In the genomic region with DNA sequence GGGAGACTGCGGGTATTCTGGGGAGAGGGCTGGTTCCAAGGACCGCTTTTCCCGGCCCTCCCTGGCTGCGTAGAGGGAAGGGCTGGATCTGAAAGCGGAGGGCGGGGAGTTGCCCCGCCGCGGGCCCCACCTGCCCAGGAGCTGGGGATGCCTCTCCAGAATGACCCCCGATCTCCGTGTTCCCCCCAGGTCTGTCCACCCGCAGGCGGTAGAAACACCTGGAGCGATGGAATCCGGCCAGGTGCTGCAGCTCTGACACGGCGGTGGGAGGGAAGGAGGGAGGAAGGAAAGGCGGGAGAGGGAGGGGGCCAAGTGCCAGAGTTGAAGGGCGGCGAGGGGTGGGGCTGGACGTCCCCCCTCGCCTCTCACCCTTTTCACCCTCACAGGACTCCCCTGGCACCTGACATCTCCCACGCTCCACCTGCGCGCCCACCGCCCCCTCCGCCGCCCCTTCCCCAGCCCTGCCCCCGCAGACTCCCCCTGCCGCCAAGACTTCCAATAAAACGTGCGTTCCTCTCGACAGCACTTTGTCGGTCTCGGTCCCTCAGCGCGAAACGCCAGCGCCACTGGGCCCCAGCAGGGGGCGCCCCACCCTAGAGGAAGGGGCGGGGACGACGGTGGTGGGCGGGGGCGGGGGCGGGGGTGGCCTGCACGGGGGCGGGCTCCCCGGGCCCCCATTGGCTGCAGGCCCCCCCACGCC, we compare ENCODE assay signal across 1 cellular context.
TF ChIP-seq lines count a peak whose summit lies in the region.

No MANE protein-coding gene starts in this region.

TF ChIP-seq in WTC11, 78 proteins besides CTCF, POLR2A, EP300 and RAD21 (continued from another document):
- TF ChIP-seq, protein P1, sequence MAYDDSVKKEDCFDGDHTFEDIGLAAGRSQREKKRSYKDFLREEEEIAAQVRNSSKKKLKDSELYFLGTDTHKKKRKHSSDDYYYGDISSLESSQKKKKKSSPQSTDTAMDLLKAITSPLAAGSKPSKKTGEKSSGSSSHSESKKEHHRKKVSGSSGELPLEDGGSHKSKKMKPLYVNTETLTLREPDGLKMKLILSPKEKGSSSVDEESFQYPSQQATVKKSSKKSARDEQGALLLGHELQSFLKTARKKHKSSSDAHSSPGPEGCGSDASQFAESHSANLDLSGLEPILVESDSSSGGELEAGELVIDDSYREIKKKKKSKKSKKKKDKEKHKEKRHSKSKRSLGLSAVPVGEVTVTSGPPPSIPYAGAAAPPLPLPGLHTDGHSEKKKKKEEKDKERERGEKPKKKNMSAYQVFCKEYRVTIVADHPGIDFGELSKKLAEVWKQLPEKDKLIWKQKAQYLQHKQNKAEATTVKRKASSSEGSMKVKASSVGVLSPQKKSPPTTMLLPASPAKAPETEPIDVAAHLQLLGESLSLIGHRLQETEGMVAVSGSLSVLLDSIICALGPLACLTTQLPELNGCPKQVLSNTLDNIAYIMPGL (CRISPR knock-in tag; IDR thresholded peaks at IDR 0.05), result no peak
- TF ChIP-seq TEAD1 (CRISPR knock-in tag; IDR thresholded peaks at IDR 0.05) (no peak), SP1 (CRISPR knock-in tag; conservative IDR thresholded peaks at IDR 0.05) (peak; percentile 53; the same call in 1 of the 2 replicates), TP53 (CRISPR knock-in tag; IDR thresholded peaks at IDR 0.05) (no peak), ZNF423 (CRISPR knock-in tag; IDR thresholded peaks at IDR 0.05) (peak; percentile 80), ETV6 (CRISPR knock-in tag; IDR thresholded peaks at IDR 0.05) (peak; percentile 14; the same call in 1 of the 2 replicates)
- TF ChIP-seq, protein P2, sequence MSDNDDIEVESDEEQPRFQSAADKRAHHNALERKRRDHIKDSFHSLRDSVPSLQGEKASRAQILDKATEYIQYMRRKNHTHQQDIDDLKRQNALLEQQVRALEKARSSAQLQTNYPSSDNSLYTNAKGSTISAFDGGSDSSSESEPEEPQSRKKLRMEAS (CRISPR knock-in tag; IDR thresholded peaks at IDR 0.05), result 0 out of 2 replicates have a peak, but pooled peaks have one; percentile 10
- TF ChIP-seq, protein P3, sequence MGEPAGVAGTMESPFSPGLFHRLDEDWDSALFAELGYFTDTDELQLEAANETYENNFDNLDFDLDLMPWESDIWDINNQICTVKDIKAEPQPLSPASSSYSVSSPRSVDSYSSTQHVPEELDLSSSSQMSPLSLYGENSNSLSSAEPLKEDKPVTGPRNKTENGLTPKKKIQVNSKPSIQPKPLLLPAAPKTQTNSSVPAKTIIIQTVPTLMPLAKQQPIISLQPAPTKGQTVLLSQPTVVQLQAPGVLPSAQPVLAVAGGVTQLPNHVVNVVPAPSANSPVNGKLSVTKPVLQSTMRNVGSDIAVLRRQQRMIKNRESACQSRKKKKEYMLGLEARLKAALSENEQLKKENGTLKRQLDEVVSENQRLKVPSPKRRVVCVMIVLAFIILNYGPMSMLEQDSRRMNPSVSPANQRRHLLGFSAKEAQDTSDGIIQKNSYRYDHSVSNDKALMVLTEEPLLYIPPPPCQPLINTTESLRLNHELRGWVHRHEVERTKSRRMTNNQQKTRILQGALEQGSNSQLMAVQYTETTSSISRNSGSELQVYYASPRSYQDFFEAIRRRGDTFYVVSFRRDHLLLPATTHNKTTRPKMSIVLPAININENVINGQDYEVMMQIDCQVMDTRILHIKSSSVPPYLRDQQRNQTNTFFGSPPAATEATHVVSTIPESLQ (CRISPR knock-in tag; IDR thresholded peaks at IDR 0.05), result no peak
- TF ChIP-seq, protein P4, sequence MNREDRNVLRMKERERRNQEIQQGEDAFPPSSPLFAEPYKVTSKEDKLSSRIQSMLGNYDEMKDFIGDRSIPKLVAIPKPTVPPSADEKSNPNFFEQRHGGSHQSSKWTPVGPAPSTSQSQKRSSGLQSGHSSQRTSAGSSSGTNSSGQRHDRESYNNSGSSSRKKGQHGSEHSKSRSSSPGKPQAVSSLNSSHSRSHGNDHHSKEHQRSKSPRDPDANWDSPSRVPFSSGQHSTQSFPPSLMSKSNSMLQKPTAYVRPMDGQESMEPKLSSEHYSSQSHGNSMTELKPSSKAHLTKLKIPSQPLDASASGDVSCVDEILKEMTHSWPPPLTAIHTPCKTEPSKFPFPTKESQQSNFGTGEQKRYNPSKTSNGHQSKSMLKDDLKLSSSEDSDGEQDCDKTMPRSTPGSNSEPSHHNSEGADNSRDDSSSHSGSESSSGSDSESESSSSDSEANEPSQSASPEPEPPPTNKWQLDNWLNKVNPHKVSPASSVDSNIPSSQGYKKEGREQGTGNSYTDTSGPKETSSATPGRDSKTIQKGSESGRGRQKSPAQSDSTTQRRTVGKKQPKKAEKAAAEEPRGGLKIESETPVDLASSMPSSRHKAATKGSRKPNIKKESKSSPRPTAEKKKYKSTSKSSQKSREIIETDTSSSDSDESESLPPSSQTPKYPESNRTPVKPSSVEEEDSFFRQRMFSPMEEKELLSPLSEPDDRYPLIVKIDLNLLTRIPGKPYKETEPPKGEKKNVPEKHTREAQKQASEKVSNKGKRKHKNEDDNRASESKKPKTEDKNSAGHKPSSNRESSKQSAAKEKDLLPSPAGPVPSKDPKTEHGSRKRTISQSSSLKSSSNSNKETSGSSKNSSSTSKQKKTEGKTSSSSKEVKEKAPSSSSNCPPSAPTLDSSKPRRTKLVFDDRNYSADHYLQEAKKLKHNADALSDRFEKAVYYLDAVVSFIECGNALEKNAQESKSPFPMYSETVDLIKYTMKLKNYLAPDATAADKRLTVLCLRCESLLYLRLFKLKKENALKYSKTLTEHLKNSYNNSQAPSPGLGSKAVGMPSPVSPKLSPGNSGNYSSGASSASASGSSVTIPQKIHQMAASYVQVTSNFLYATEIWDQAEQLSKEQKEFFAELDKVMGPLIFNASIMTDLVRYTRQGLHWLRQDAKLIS (CRISPR knock-in tag; IDR thresholded peaks at IDR 0.05; ENCODE audit: borderline replicate concordance), result no peak
- TF ChIP-seq, protein P5, sequence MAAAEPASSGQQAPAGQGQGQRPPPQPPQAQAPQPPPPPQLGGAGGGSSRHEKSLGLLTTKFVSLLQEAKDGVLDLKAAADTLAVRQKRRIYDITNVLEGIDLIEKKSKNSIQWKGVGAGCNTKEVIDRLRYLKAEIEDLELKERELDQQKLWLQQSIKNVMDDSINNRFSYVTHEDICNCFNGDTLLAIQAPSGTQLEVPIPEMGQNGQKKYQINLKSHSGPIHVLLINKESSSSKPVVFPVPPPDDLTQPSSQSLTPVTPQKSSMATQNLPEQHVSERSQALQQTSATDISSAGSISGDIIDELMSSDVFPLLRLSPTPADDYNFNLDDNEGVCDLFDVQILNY (CRISPR knock-in tag; IDR thresholded peaks at IDR 0.05), result 0 out of 2 replicates have a peak, but pooled peaks have one; percentile 22
